Comparison of ENCODE assay signal across 15 cellular contexts in genomic region chr18:74841248-74841647, GRCh38.
DNase-seq lines count a peak whose midpoint lies in the region; ATAC-seq and TF ChIP-seq lines count a peak whose summit lies in the region.
"Had no signal": no experiment of that assay in that cellular context is flagged by ENCODE, and none has a peak within 500 bp of the region (broad histone marks: within the 10 kb centered on the region; RNA-seq: fewer than 3 reads in every experiment).

No MANE protein-coding gene starts in this region.

- no peak for TF ChIP-seq POLR2A in testis (IDR thresholded peaks at IDR 0.05)

- no peak overlapping the region for H3K4me3 ChIP-seq in testis
- H3K4me3 ChIP-seq: SJSA1 had no signal

- DNase-seq in DMS153 (lab: John Stamatoyannopoulos, UW): peak; percentile 9
- DNase-seq in DMS153 treated with DMSO at 0.1 percent for 48 hours (lab: John Stamatoyannopoulos, UW; ENCODE audit: unreplicated experiment): no peak
- no peak for DNase-seq in Right ventricle myocardium superior
- DNase-seq in cardiac septum (ENCODE audit: low spot score): no peak
- DNase-seq in left cardiac atrium: no peak
- no peak for DNase-seq in testis
- no peak for DNase-seq in DMS114 treated with DMSO at 0.1 percent for 48 hours (lab: John Stamatoyannopoulos, UW; ENCODE audit: unreplicated experiment)
- no peak for DNase-seq in GOT3 (lab: John Stamatoyannopoulos, UW)
- DNase-seq: GF-D8, Karpas-422, NCI-H1694, NCI-H2081 treated with DMSO at 0.1 percent for 48 hours, NCI-H446 treated with DMSO at 0.1 percent for 48 hours had no signal

- intact Hi-C loops in Right ventricle myocardium superior (cut with DNase I) (no loop called here), cardiac septum (cut with DNase I) (no loop called here), left cardiac atrium (cut with DNase I) (no loop called here), testis (cut with DNase I; ENCODE audit: low total_unique reads) (no loop called here)

- H3K9me3 ChIP-seq in testis: no peaks in the 10 kb centered on the region
- H3K9me3 ChIP-seq: SJSA1 had no signal

- no peaks in the 10 kb centered on the region for H3K4me1 ChIP-seq in testis

- ATAC-seq in Right ventricle myocardium superior (ENCODE audit: poor library complexity): peak; percentile 85
- peak; percentile 35 to 53 for ATAC-seq in left cardiac atrium

- WGBS in testis, 2 donors: 93 to 97% methylated on average over 6 of the region's 6 CpGs

- H3K27me3 ChIP-seq in testis: no peaks in the 10 kb centered on the region
- H3K27me3 ChIP-seq: SJSA1 had no signal

- TF ChIP-seq CTCF in testis (IDR thresholded peaks at IDR 0.05): no peak

- H3K36me3 ChIP-seq in testis (ENCODE audit: low read depth, missing control alignments): no peaks in the 10 kb centered on the region
- H3K36me3 ChIP-seq: SJSA1 had no signal

- H3K27ac ChIP-seq in testis: no peak overlapping the region
- H3K27ac ChIP-seq: 22Rv1, SJSA1 had no signal
